In genomic region chr18:2971741-2972552, GRCh38 we compare ENCODE assay signal across 8 cellular contexts. TPM values are rescaled to one million over a fixed set of nuclear protein-coding genes. Genes with fewer than 3 reads are reported as not detected.
DNase-seq lines count a peak whose midpoint lies in the region; ATAC-seq and TF ChIP-seq lines count a peak whose summit lies in the region.

No MANE protein-coding gene starts in this region.

- in situ Hi-C loops in G401 (cut with HindIII; ENCODE audit: low sequenced_read_pairs) = no loop called here

- H3K27ac ChIP-seq in right atrium auricular region = peak overlapping the region; percentile 49 to 56

- DNase-seq in G401 (ENCODE audit: low spot score) (peak; percentile 41), MV-4-11 (lab: John Stamatoyannopoulos, UW) (peak; percentile 71), activated gamma-delta T cell (lab: John Stamatoyannopoulos, UW) (peak; percentile 14), right atrium auricular region (ENCODE audit: low spot score) (peak; percentile 67), AG20443 (ENCODE audit: low spot score) (no peak), dermis blood vessel endothelial cell (no peak)
- DNase-seq in stimulated activated CD8-positive, alpha-beta memory T cell treated with anti-CD3 and anti-CD28 coated beads, Interleukin-15, amount 100 ng/mL, for 48 hours (ENCODE audit: low read depth in 2 of 2) = peak; percentile 63 to 68

- no peaks in the 10 kb centered on the region for H3K27me3 ChIP-seq in right atrium auricular region

- peak overlapping the region in 1 of 2 donors; percentile 0 for H3K4me3 ChIP-seq in right atrium auricular region

- no peaks in the 10 kb centered on the region for H3K36me3 ChIP-seq in right atrium auricular region

- peak; percentile 84 for ATAC-seq in GM21529 (IDR thresholded peaks at IDR 0.05; ENCODE audit: unreplicated experiment)

- peaks cover 0 to 77% of the 10 kb centered on the region in 2 donors for H3K4me1 ChIP-seq in right atrium auricular region

- H3K9me3 ChIP-seq in right atrium auricular region = no peaks in the 10 kb centered on the region

- TF ChIP-seq CTCF in right atrium auricular region (IDR thresholded peaks at IDR 0.05) = no peak

RNA-seq across cellular contexts. Expression of gene LPIN2, which starts 41.0 kb away (rescaled TPM):
- 23.2 and 33.5 TPM in 2 replicates for total RNA-seq in G401 (2014; rRNA removed; shearing (Covaris generic))
- total RNA-seq in right atrium auricular region (10 to 100 TPM; 15.5 to 19.0 TPM), dermis blood vessel endothelial cell (36.9 and 43.3 TPM in 2 replicates)

Comparison
In these comparisons a context has a peak if more than half of its experiments do, and no peak if none do; other contexts are left out.
1. DNase-seq: peak in G401 (single experiment), MV-4-11 (single experiment), activated gamma-delta T cell (single experiment), right atrium auricular region (single experiment) and stimulated activated CD8-positive, alpha-beta memory T cell treated with anti-CD3 and anti-CD28 coated beads, Interleukin-15, amount 100 ng/mL, for 48 hours (2 of 2); none in AG20443 (single experiment) and dermis blood vessel endothelial cell (single experiment).